Comparison of ENCODE assay signal across 1 cellular context in the genomic region with DNA sequence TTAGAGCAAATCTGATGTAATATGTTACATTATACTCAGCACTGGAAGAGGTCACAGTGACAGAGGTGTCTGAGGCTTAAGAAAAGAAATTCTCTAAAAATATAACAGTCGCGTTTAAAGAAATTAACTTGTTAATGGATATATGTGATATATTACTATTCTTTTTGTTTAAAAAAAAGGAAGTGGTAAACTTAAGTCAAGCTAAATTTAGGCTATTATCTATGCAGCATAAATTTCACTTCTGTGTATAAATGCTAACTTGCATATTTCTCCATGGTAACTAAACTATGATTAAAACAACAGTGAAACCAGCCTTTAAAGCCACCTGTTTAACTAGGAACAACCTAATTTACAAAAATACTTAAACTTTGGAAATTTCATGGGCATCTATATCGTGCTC.
TF ChIP-seq lines count a peak whose summit lies in the region.

No MANE protein-coding gene starts in this region.

TF ChIP-seq in SK-N-SH, 30 proteins besides CTCF, POLR2A, EP300 and RAD21 (continued from another document):
- TF ChIP-seq, protein P1, sequence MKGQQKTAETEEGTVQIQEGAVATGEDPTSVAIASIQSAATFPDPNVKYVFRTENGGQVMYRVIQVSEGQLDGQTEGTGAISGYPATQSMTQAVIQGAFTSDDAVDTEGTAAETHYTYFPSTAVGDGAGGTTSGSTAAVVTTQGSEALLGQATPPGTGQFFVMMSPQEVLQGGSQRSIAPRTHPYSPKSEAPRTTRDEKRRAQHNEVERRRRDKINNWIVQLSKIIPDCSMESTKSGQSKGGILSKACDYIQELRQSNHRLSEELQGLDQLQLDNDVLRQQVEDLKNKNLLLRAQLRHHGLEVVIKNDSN (IDR thresholded peaks at IDR 0.05; ENCODE audit: borderline replicate concordance, low read depth) = no peak
- no peak for TF ChIP-seq JUND (IDR thresholded peaks at IDR 0.05)
